In genomic region chr7:155069992-155070827, GRCh38 we compare ENCODE assay signal across 1 cellular context.
TF ChIP-seq lines count a peak whose summit lies in the region.

HTR5A (plus strand) TSS chr7:155070324; CDS start chr7:155070900, 576 bp downstream.

TF ChIP-seq in HepG2, 621 proteins besides CTCF, POLR2A, EP300 and RAD21 (continued from another document and continues in another):
- TF ChIP-seq ZBTB40 (IDR thresholded peaks at IDR 0.05) (no peak), ZBTB40 (CRISPR knock-in tag; IDR thresholded peaks at IDR 0.05) (peak; percentile 98), NFRKB (IDR thresholded peaks at IDR 0.05) (no peak), XBP1 (CRISPR knock-in tag; IDR thresholded peaks at IDR 0.05) (peak; percentile 100), SPEN (CRISPR knock-in tag; IDR thresholded peaks at IDR 0.05; ENCODE audit: low read depth) (peak; percentile 100), ZZZ3 (CRISPR knock-in tag; IDR thresholded peaks at IDR 0.05; ENCODE audit: borderline replicate concordance) (peak; percentile 100), POLR2G (IDR thresholded peaks at IDR 0.05; ENCODE audit: low read depth, low read length) (no peak), MIXL1 (CRISPR knock-in tag; IDR thresholded peaks at IDR 0.05) (peak; percentile 100), KLF6 (CRISPR knock-in tag; IDR thresholded peaks at IDR 0.05) (peak; percentile 100), HMG20A (CRISPR knock-in tag; IDR thresholded peaks at IDR 0.05; ENCODE audit: borderline replicate concordance) (peak; percentile 96), ZFP82 (CRISPR knock-in tag; IDR thresholded peaks at IDR 0.05; ENCODE audit: borderline replicate concordance) (peak; percentile 100), ZHX1 (CRISPR knock-in tag; IDR thresholded peaks at IDR 0.05; ENCODE audit: low read depth) (peak; percentile 100), GMEB1 (CRISPR knock-in tag; IDR thresholded peaks at IDR 0.05; ENCODE audit: borderline replicate concordance) (peak; percentile 80), NFKB2 (CRISPR knock-in tag; IDR thresholded peaks at IDR 0.05; ENCODE audit: borderline replicate concordance) (peak; percentile 100), HNRNPK (IDR thresholded peaks at IDR 0.05; ENCODE audit: low read depth, low read length, poor library complexity, severe bottlenecking) (no peak), RELA (CRISPR knock-in tag; IDR thresholded peaks at IDR 0.05) (peak; percentile 99), GPBP1L1 (CRISPR knock-in tag; IDR thresholded peaks at IDR 0.05) (no peak), ZNF589 (CRISPR knock-in tag; conservative IDR thresholded peaks at IDR 0.05) (peak; percentile 100), MAF1 (CRISPR knock-in tag; IDR thresholded peaks at IDR 0.05; ENCODE audit: borderline replicate concordance) (peak; percentile 100), HIC2 (CRISPR knock-in tag; IDR thresholded peaks at IDR 0.05; ENCODE audit: low read depth) (peak; percentile 95), ZFP37 (CRISPR knock-in tag; IDR thresholded peaks at IDR 0.05; ENCODE audit: borderline replicate concordance) (peak; percentile 100), NCOA2 (CRISPR knock-in tag; IDR thresholded peaks at IDR 0.05) (peak; percentile 96), MXD4 (CRISPR knock-in tag; IDR thresholded peaks at IDR 0.05) (peak; percentile 100), ZBTB26 (CRISPR knock-in tag; IDR thresholded peaks at IDR 0.05; ENCODE audit: borderline replicate concordance) (peak; percentile 99), TFAP4 (IDR thresholded peaks at IDR 0.05; ENCODE audit: borderline replicate concordance, low read depth) (peak; percentile 85; the same call in 1 of the 2 replicates), RBAK (CRISPR knock-in tag; IDR thresholded peaks at IDR 0.05) (peak; percentile 94), ZSCAN25 (CRISPR knock-in tag; IDR thresholded peaks at IDR 0.05) (peak; percentile 97), PBX3 (CRISPR knock-in tag; IDR thresholded peaks at IDR 0.05; ENCODE audit: borderline replicate concordance) (peak; percentile 100), SSRP1 (CRISPR knock-in tag; IDR thresholded peaks at IDR 0.05) (0 out of 2 replicates have a peak, but pooled peaks have one; percentile 68), PRDM4 (CRISPR knock-in tag; IDR thresholded peaks at IDR 0.05; ENCODE audit: borderline replicate concordance) (peak; percentile 98), THAP7 (CRISPR knock-in tag; IDR thresholded peaks at IDR 0.05) (peak; percentile 99), HDAC2 (CRISPR knock-in tag; IDR thresholded peaks at IDR 0.05) (peak; percentile 100), KLF11 (CRISPR knock-in tag; IDR thresholded peaks at IDR 0.05) (peak; percentile 100), MAFG (CRISPR knock-in tag; IDR thresholded peaks at IDR 0.05) (peak; percentile 92)
